7 cellular contexts compared by ENCODE assay signal in genomic region chr12:56721721-56722120, GRCh38. TPM values are rescaled to one million over a fixed set of nuclear protein-coding genes. Genes with fewer than 3 reads are reported as not detected.
A peak's percentile ranks its signal among the peaks of the same experiment; 100 is the strongest.
DNase-seq lines count a peak whose midpoint lies in the region; ATAC-seq and TF ChIP-seq lines count a peak whose summit lies in the region.
"Had no signal": no experiment of that assay in that cellular context is flagged by ENCODE, and none has a peak within 500 bp of the region (broad histone marks: within the 10 kb centered on the region; RNA-seq: fewer than 3 reads in every experiment).

No MANE protein-coding gene starts in this region.

- POLR2A ChIA-PET in HEK293 (lab: Yijun Ruan, JAX), result interaction anchor here (1.0 to 7.1 kb wide), 4 partner anchors 11 to 85 kb away, joined by 3 to 53 read pairs (median 4); partner anchors contain the start of gene PTGES3

- H3K79me1 ChIP-seq in neuronal stem cell (ENCODE audit: low read depth, low read length), result peaks cover 4% of the 10 kb centered on the region

- no peak for DNase-seq in activated naive CD8-positive, alpha-beta T cell treated with anti-CD3 and anti-CD28 coated beads for 36 hours
- no peak for DNase-seq in natural killer cell treated with Interleukin-12 subunit alpha and Interleukin-12 subunit beta and Interleukin-15 and Interleukin-18, amount 100 ng/mL, for 72 hours (ENCODE audit: low spot score)
- no peak for DNase-seq in neuronal stem cell (ENCODE audit: low spot score)
- DNase-seq in stimulated activated CD4-positive, alpha-beta T cell treated with anti-CD3 and anti-CD28 coated beads, Interleukin-4, amount 100 ng/mL, for 4 hours, result no peak
- DNase-seq: mucosa of descending colon had no signal

- H3K36me3 ChIP-seq in HEK293 (ENCODE audit: control insufficient read depth in 2 of 2, insufficient read depth in 1 of 2, low read length in 2 of 2) (peaks cover 20 to 68% of the 10 kb centered on the region in 2 experiments; a peak in 2 of 3 replicates), neuronal stem cell (replicated peaks in 1 of 2; ENCODE audit: control insufficient read depth in 2 of 2, insufficient read depth in 2 of 2, low read length in 2 of 2) (peaks cover 28 to 64% of the 10 kb centered on the region in 2 donors)

- H3K4me3 Mint-ChIP-seq in activated naive CD8-positive, alpha-beta T cell treated with anti-CD3 and anti-CD28 coated beads for 36 hours, result peak overlapping the region; percentile 94
- peak overlapping the region; percentile 96 for H3K4me3 Mint-ChIP-seq in natural killer cell treated with Interleukin-12 subunit alpha and Interleukin-12 subunit beta and Interleukin-15 and Interleukin-18, amount 100 ng/mL, for 72 hours

- H3K23ac ChIP-seq in neuronal stem cell (ENCODE audit: low read depth, low read length, poor library complexity), result no peak overlapping the region

- H3K9me3 ChIP-seq in HEK293 (ENCODE audit: control insufficient read depth, insufficient read depth, low read depth, low read length) (no peaks in the 10 kb centered on the region), neuronal stem cell (replicated peaks in 1 of 2; ENCODE audit: control insufficient read depth in 2 of 2, insufficient read depth in 1 of 2, low read depth in 1 of 2, low read length in 2 of 2) (no peaks in the 10 kb centered on the region)
- H3K9me3 ChIP-seq: mucosa of descending colon had no signal

- H2BK5ac ChIP-seq in neuronal stem cell (ENCODE audit: low read length), result no peak overlapping the region

- peak overlapping the region; percentile 98 for H3K27ac Mint-ChIP-seq in activated naive CD8-positive, alpha-beta T cell treated with anti-CD3 and anti-CD28 coated beads for 36 hours
- peak overlapping the region; percentile 94 to 95 for H3K27ac Mint-ChIP-seq in natural killer cell treated with Interleukin-12 subunit alpha and Interleukin-12 subunit beta and Interleukin-15 and Interleukin-18, amount 100 ng/mL, for 72 hours

- H2AFZ ChIP-seq in neuronal stem cell (ENCODE audit: low read length), result no peak overlapping the region

- CTCF ChIA-PET in HEK293 (lab: Yijun Ruan, JAX), result interaction anchor here (1.0 to 1.9 kb wide), 2 partner anchors 86 to 280 kb away, joined by 3 to 8 read pairs; no protein-coding TSS in a partner anchor

- no peaks in the 10 kb centered on the region for H3K27me3 ChIP-seq in neuronal stem cell (ENCODE audit: control insufficient read depth in 3 of 3, insufficient read depth in 3 of 3, low read depth in 1 of 3, low read length in 3 of 3)

- peaks cover 79% of the 10 kb centered on the region for H3K36me3 Mint-ChIP-seq in activated naive CD8-positive, alpha-beta T cell treated with anti-CD3 and anti-CD28 coated beads for 36 hours
- peaks cover 52% of the 10 kb centered on the region for H3K36me3 Mint-ChIP-seq in natural killer cell treated with Interleukin-12 subunit alpha and Interleukin-12 subunit beta and Interleukin-15 and Interleukin-18, amount 100 ng/mL, for 72 hours

- peak overlapping the region; percentile 4; the same call in 1 of the 2 replicates for H3K27ac ChIP-seq in HEK293 (ENCODE audit: extremely low read depth, low read depth, low read length)
- H3K27ac ChIP-seq in neuronal stem cell (replicated peaks; ENCODE audit: low read length), result no peak overlapping the region

- H3K14ac ChIP-seq in neuronal stem cell (ENCODE audit: low read length), result no peak overlapping the region

- no peak overlapping the region for H3K4ac ChIP-seq in neuronal stem cell (ENCODE audit: low read length)

- no peak overlapping the region for H2BK12ac ChIP-seq in neuronal stem cell (ENCODE audit: low read length)

- no peak overlapping the region for H2BK120ac ChIP-seq in neuronal stem cell (ENCODE audit: low read depth, low read length)

- no peak overlapping the region for H4K91ac ChIP-seq in neuronal stem cell (ENCODE audit: low read depth, low read length, poor library complexity)

- no peaks in the 10 kb centered on the region for H3K9me3 Mint-ChIP-seq in activated naive CD8-positive, alpha-beta T cell treated with anti-CD3 and anti-CD28 coated beads for 36 hours
- H3K9me3 Mint-ChIP-seq in natural killer cell treated with Interleukin-12 subunit alpha and Interleukin-12 subunit beta and Interleukin-15 and Interleukin-18, amount 100 ng/mL, for 72 hours, result no peaks in the 10 kb centered on the region

- no peak overlapping the region for H3K4me2 ChIP-seq in neuronal stem cell (ENCODE audit: insufficient read depth, low read length, poor library complexity, severe bottlenecking)

- ATAC-seq in natural killer cell treated with Interleukin-12 subunit alpha and Interleukin-12 subunit beta and Interleukin-15 and Interleukin-18, amount 100 ng/mL, for 72 hours, result no peak
- no peak for ATAC-seq in GM18861 (IDR thresholded peaks at IDR 0.05; ENCODE audit: unreplicated experiment)
- ATAC-seq: mucosa of descending colon had no signal

- H2AK5ac ChIP-seq in neuronal stem cell (ENCODE audit: low read depth, low read length), result no peak overlapping the region

- no peak overlapping the region for H3K18ac ChIP-seq in neuronal stem cell (ENCODE audit: low read length)

- no peak overlapping the region for H4K8ac ChIP-seq in neuronal stem cell (ENCODE audit: low read depth, low read length)

- no CpG with 5 or more reads among the region's 2 CpGs for WGBS in neuronal stem cell (ENCODE audit: extremely low coverage in 2 of 2, insufficient read length in 2 of 2, insufficient replicate concordance in 1 of 2), 2 donors

- H3K4me1 ChIP-seq in HEK293 (ENCODE audit: control insufficient read depth, insufficient read depth, low read length) (peaks cover 10% of the 10 kb centered on the region; the same call in 1 of the 2 replicates), neuronal stem cell (ENCODE audit: control insufficient read depth in 2 of 2, insufficient read depth in 1 of 2, low read depth in 1 of 2, low read length in 2 of 2) (peaks cover 14 to 20% of the 10 kb centered on the region in 2 donors)

- H3K27me3 Mint-ChIP-seq in activated naive CD8-positive, alpha-beta T cell treated with anti-CD3 and anti-CD28 coated beads for 36 hours, result no peaks in the 10 kb centered on the region
- H3K27me3 Mint-ChIP-seq in natural killer cell treated with Interleukin-12 subunit alpha and Interleukin-12 subunit beta and Interleukin-15 and Interleukin-18, amount 100 ng/mL, for 72 hours, result no peaks in the 10 kb centered on the region

- no peak overlapping the region for H3K4me3 ChIP-seq in HEK293 (ENCODE audit: low read depth, low read length)
- no peak overlapping the region for H3K4me3 ChIP-seq in neuronal stem cell (ENCODE audit: low read length in 2 of 2)
- H3K4me3 ChIP-seq: mucosa of descending colon had no signal

- H3K9ac ChIP-seq in neuronal stem cell (ENCODE audit: low read depth, low read length, poor library complexity), result no peak overlapping the region

- no peak for TF ChIP-seq CTCF in HEK293 (tag by site-specific recombination; IDR thresholded peaks at IDR 0.05)

- H3K4me1 Mint-ChIP-seq in activated naive CD8-positive, alpha-beta T cell treated with anti-CD3 and anti-CD28 coated beads for 36 hours, result peaks cover 62% of the 10 kb centered on the region
- H3K4me1 Mint-ChIP-seq in natural killer cell treated with Interleukin-12 subunit alpha and Interleukin-12 subunit beta and Interleukin-15 and Interleukin-18, amount 100 ng/mL, for 72 hours (ENCODE audit: low read depth in 2 of 2), result peaks cover 57 to 70% of the 10 kb centered on the region in 2 donors

- H2BK15ac ChIP-seq in neuronal stem cell (ENCODE audit: low read length), result no peak overlapping the region

TF ChIP-seq in HEK293, 187 proteins besides CTCF, POLR2A, EP300 and RAD21 (continues in another document):
- no peak for TF ChIP-seq ATF2 (tag by site-specific recombination; IDR thresholded peaks at IDR 0.05; ENCODE audit: low read depth)

RNA-seq across cellular contexts. Expression of gene NACA, which starts 3.4 kb away (rescaled TPM):
- 1,000 to 10,000 TPM; 1,112 to 1,149 TPM for total RNA-seq in activated naive CD8-positive, alpha-beta T cell treated with anti-CD3 and anti-CD28 coated beads for 36 hours
- total RNA-seq in natural killer cell treated with Interleukin-12 subunit alpha and Interleukin-12 subunit beta and Interleukin-15 and Interleukin-18, amount 100 ng/mL, for 72 hours, result 100 to 1,000 TPM; 322 to 563 TPM
- polyA plus RNA-seq in neuronal stem cell (2013, experiment 1 of 2), result 2,797 TPM
- 2,786 TPM for polyA plus RNA-seq in neuronal stem cell (2013, experiment 2 of 2)

RNA-seq across cellular contexts. Expression of gene PRIM1, which starts 30.4 kb away (rescaled TPM):
- total RNA-seq in activated naive CD8-positive, alpha-beta T cell treated with anti-CD3 and anti-CD28 coated beads for 36 hours, result 100 to 1,000 TPM in 1 of 2 experiments, 10 to 100 TPM in 1; 95.4 to 100 TPM
- total RNA-seq in natural killer cell treated with Interleukin-12 subunit alpha and Interleukin-12 subunit beta and Interleukin-15 and Interleukin-18, amount 100 ng/mL, for 72 hours, result 10 to 100 TPM; 33.2 to 43.5 TPM
- polyA plus RNA-seq in neuronal stem cell (2013, experiment 1 of 2), result 37.6 TPM
- 38.3 TPM for polyA plus RNA-seq in neuronal stem cell (2013, experiment 2 of 2)

RNA-seq across cellular contexts. Expression of gene PTGES3, which starts 33.6 kb away (rescaled TPM):
- total RNA-seq in activated naive CD8-positive, alpha-beta T cell treated with anti-CD3 and anti-CD28 coated beads for 36 hours, result 100 to 1,000 TPM; 402 to 403 TPM
- 100 to 1,000 TPM; 201 to 270 TPM for total RNA-seq in natural killer cell treated with Interleukin-12 subunit alpha and Interleukin-12 subunit beta and Interleukin-15 and Interleukin-18, amount 100 ng/mL, for 72 hours
- polyA plus RNA-seq in neuronal stem cell (2013, experiment 1 of 2), result 354 TPM
- polyA plus RNA-seq in neuronal stem cell (2013, experiment 2 of 2), result 356 TPM

RNA-seq across cellular contexts. Expression of gene HSD17B6, which starts 41.4 kb away (rescaled TPM):
- 1 to 10 TPM; 1.7 to 1.9 TPM for total RNA-seq in activated naive CD8-positive, alpha-beta T cell treated with anti-CD3 and anti-CD28 coated beads for 36 hours
- total RNA-seq in natural killer cell treated with Interleukin-12 subunit alpha and Interleukin-12 subunit beta and Interleukin-15 and Interleukin-18, amount 100 ng/mL, for 72 hours, result 1 to 10 TPM; 1.0 to 2.7 TPM
- polyA plus RNA-seq in neuronal stem cell (2013, experiment 1 of 2), result 5.5 TPM
- polyA plus RNA-seq in neuronal stem cell (2013, experiment 2 of 2), result 5.1 TPM
